8 cellular contexts compared by ENCODE assay signal in the genomic region with DNA sequence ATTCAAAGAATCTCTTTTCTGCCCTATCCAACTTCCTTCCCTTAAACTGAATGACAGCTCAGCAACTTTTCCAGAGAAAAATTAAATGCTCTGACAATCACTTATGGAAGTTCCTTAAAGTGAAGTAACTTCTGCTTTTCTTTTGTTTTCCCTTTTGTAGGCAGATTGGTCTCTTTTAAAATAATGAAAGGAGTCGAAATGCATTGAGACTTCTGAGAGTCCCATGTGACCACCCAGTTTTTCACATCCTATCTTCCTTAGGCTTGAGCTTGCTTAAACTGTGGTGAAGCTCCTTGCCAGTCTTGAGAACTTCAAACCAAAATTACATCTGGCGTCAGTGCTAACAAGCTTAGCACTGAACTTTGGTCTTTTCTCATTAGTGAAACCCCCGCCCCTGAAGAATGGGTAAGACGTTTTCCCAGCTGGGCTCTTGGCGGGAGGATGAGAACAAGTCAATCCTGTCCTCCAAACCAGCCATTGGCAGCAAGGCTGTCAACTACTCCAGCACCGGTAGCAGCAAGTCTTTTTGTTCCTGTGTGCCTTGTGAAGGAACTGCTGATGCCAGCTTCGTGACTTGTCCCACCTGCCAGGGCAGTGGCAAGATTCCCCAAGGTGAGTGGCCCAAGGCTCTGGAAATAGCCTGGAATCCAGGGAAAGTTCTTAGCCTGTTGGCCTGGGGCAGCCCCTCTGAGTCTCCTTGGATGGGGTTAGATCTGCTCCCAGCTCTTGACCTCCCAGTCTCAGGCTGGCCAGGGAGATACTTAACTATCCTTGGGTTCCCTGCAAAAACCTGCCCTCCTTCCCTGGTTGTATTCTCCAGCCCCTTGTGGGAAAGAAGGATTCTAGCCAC. TPM values are rescaled to one million over a fixed set of nuclear protein-coding genes. Genes with fewer than 3 reads are reported as not detected.
DNase-seq lines count a peak whose midpoint lies in the region; ATAC-seq and TF ChIP-seq lines count a peak whose summit lies in the region.

No MANE protein-coding gene starts in this region.

- H3K9me3 ChIP-seq in iPS-18c (ENCODE audit: control insufficient read depth, insufficient read depth, low read length) = peaks cover 2% of the 10 kb centered on the region
- H3K9me3 ChIP-seq in thymus (ENCODE audit: control insufficient read depth) = no peaks in the 10 kb centered on the region

- WGBS in thymus = 25% methylated on average over 7 of the region's 7 CpGs

- no peaks in the 10 kb centered on the region for H3K9me3 Mint-ChIP-seq in activated CD4-positive, alpha-beta T cell treated with anti-CD3 and anti-CD28 coated beads, Interleukin-2, amount 10 ng/mL, durations not matched to agents 24 days and 14 days
- no peaks in the 10 kb centered on the region for H3K9me3 Mint-ChIP-seq in activated CD8-positive, alpha-beta T cell treated with anti-CD3 and anti-CD28 coated beads for 36 hours

- peak overlapping the region; percentile 90 for H3K27ac Mint-ChIP-seq in activated CD4-positive, alpha-beta T cell treated with anti-CD3 and anti-CD28 coated beads, Interleukin-2, amount 10 ng/mL, durations not matched to agents 24 days and 14 days
- peak overlapping the region; percentile 90 for H3K27ac Mint-ChIP-seq in activated CD8-positive, alpha-beta T cell treated with anti-CD3 and anti-CD28 coated beads for 36 hours

- intact Hi-C loops in activated CD4-positive, alpha-beta T cell treated with anti-CD3 and anti-CD28 coated beads, Interleukin-2, amount 10 ng/mL, durations not matched to agents 24 days and 14 days (cut with micrococcal nuclease) = loop anchor here (5.0 kb wide), 2 partner anchors 86 to 191 kb away; a partner anchor contains a TSS
- intact Hi-C loops in activated CD8-positive, alpha-beta T cell treated with anti-CD3 and anti-CD28 coated beads for 36 hours (cut with micrococcal nuclease) = loop anchor here (5.0 to 10.0 kb wide), 2 partner anchors 41 to 198 kb away; a partner anchor contains a TSS

- H3K4me1 ChIP-seq in thymus (ENCODE audit: control insufficient read depth, insufficient read depth, low read length) = peaks cover 28% of the 10 kb centered on the region

- POLR2A ChIA-PET in activated CD8-positive, alpha-beta T cell treated with anti-CD3 and anti-CD28 coated beads for 36 hours (lab: Charles Lee) = interaction anchor here (1.1 to 5.9 kb wide), 7 partner anchors 11 to 156 kb away, joined by 3 to 86 read pairs (median 4); a partner anchor contains a TSS

- peaks cover 37% of the 10 kb centered on the region for H3K36me3 Mint-ChIP-seq in activated CD4-positive, alpha-beta T cell treated with anti-CD3 and anti-CD28 coated beads, Interleukin-2, amount 10 ng/mL, durations not matched to agents 24 days and 14 days (ENCODE audit: low read depth)
- H3K36me3 Mint-ChIP-seq in activated CD8-positive, alpha-beta T cell treated with anti-CD3 and anti-CD28 coated beads for 36 hours (ENCODE audit: low read depth) = peaks cover 35% of the 10 kb centered on the region

- peaks cover 39% of the 10 kb centered on the region for H3K4me1 Mint-ChIP-seq in activated CD4-positive, alpha-beta T cell treated with anti-CD3 and anti-CD28 coated beads, Interleukin-2, amount 10 ng/mL, durations not matched to agents 24 days and 14 days
- peaks cover 39% of the 10 kb centered on the region for H3K4me1 Mint-ChIP-seq in activated CD8-positive, alpha-beta T cell treated with anti-CD3 and anti-CD28 coated beads for 36 hours (ENCODE audit: low read depth)

- DNase-seq in activated CD4-positive, alpha-beta T cell treated with anti-CD3 and anti-CD28 coated beads, Interleukin-2, amount 10 ng/mL, durations not matched to agents 24 days and 14 days = peak; percentile 71
- DNase-seq in activated CD4-positive, alpha-beta T cell treated with anti-CD3 and anti-CD28 coated beads, Interleukin-2, amount 50 U/mL, for 1 hour = no peak
- DNase-seq in activated CD8-positive, alpha-beta T cell treated with anti-CD3 and anti-CD28 coated beads for 36 hours = no peak
- DNase-seq in dedifferentiated amniotic fluid mesenchymal stem cell (ENCODE audit: extremely low spot score) (no peak), NK-92 (lab: John Stamatoyannopoulos, UW; ENCODE audit: unreplicated experiment) (no peak), NCI-H146 treated with DMSO at 0.1 percent for 48 hours (lab: John Stamatoyannopoulos, UW; ENCODE audit: unreplicated experiment) (no peak)

- no peak for ATAC-seq in activated CD8-positive, alpha-beta T cell treated with anti-CD3 and anti-CD28 coated beads for 36 hours

- TF ChIP-seq CTCF in activated CD8-positive, alpha-beta T cell treated with anti-CD3 and anti-CD28 coated beads for 36 hours (IDR thresholded peaks at IDR 0.05) = no peak

- no peaks in the 10 kb centered on the region for H3K27me3 ChIP-seq in thymus (ENCODE audit: control insufficient read depth, insufficient read depth)

- CTCF ChIA-PET in activated CD8-positive, alpha-beta T cell treated with anti-CD3 and anti-CD28 coated beads for 36 hours (lab: Charles Lee) = interaction anchor here (0.7 to 1.6 kb wide), 12 partner anchors 9 to 379 kb away, joined by 3 to 6 read pairs (median 4); a partner anchor contains a TSS

- peak overlapping the region; percentile 74 for H3K27ac ChIP-seq in thymus (ENCODE audit: low read depth)

- H3K4me3 ChIP-seq in iPS-18c (ENCODE audit: insufficient read depth, low read depth, low read length) (peak overlapping the region; percentile 71; the same call in 1 of the 2 replicates), thymus (ENCODE audit: low read length) (peak overlapping the region; percentile 68)

- peaks cover 19% of the 10 kb centered on the region for H3K36me3 ChIP-seq in thymus (ENCODE audit: control insufficient read depth, insufficient read depth)

- peak overlapping the region; percentile 99 for H3K4me3 Mint-ChIP-seq in activated CD4-positive, alpha-beta T cell treated with anti-CD3 and anti-CD28 coated beads, Interleukin-2, amount 10 ng/mL, durations not matched to agents 24 days and 14 days
- H3K4me3 Mint-ChIP-seq in activated CD8-positive, alpha-beta T cell treated with anti-CD3 and anti-CD28 coated beads for 36 hours = peak overlapping the region; percentile 98

- H3K27me3 Mint-ChIP-seq in activated CD4-positive, alpha-beta T cell treated with anti-CD3 and anti-CD28 coated beads, Interleukin-2, amount 10 ng/mL, durations not matched to agents 24 days and 14 days = no peaks in the 10 kb centered on the region
- H3K27me3 Mint-ChIP-seq in activated CD8-positive, alpha-beta T cell treated with anti-CD3 and anti-CD28 coated beads for 36 hours = no peaks in the 10 kb centered on the region

RNA-seq across cellular contexts. Expression of a gene that starts 1.2 kb away (rescaled TPM):
- 17.9 and 19.1 TPM in 2 replicates for total RNA-seq in activated CD4-positive, alpha-beta T cell treated with anti-CD3 and anti-CD28 coated beads, Interleukin-2, amount 10 ng/mL, durations not matched to agents 24 days and 14 days
- 1 to 10 TPM; 9.2 to 9.8 TPM for total RNA-seq in activated CD8-positive, alpha-beta T cell treated with anti-CD3 and anti-CD28 coated beads for 36 hours
- 4.4 TPM for polyA plus RNA-seq in thymus

RNA-seq across cellular contexts. Expression of a gene that starts 15.6 kb away (rescaled TPM):
- 0.65 and 0.92 TPM in 2 replicates for total RNA-seq in activated CD4-positive, alpha-beta T cell treated with anti-CD3 and anti-CD28 coated beads, Interleukin-2, amount 10 ng/mL, durations not matched to agents 24 days and 14 days
- total RNA-seq in activated CD8-positive, alpha-beta T cell treated with anti-CD3 and anti-CD28 coated beads for 36 hours = not detected
- polyA plus RNA-seq in thymus = 0.39 TPM

RNA-seq across cellular contexts. Expression of a gene that starts 20.9 kb away (rescaled TPM):
- total RNA-seq in activated CD4-positive, alpha-beta T cell treated with anti-CD3 and anti-CD28 coated beads, Interleukin-2, amount 10 ng/mL, durations not matched to agents 24 days and 14 days = 5,051 and 5,500 TPM in 2 replicates
- total RNA-seq in activated CD8-positive, alpha-beta T cell treated with anti-CD3 and anti-CD28 coated beads for 36 hours = 1,000 to 10,000 TPM; 3,772 to 4,070 TPM
- polyA plus RNA-seq in thymus = not detected

RNA-seq across cellular contexts. Expression of a gene that starts 41.9 kb away (rescaled TPM):
- total RNA-seq in activated CD4-positive, alpha-beta T cell treated with anti-CD3 and anti-CD28 coated beads, Interleukin-2, amount 10 ng/mL, durations not matched to agents 24 days and 14 days = 51.2 and 53.5 TPM in 2 replicates
- 10 to 100 TPM; 45.6 to 46.5 TPM for total RNA-seq in activated CD8-positive, alpha-beta T cell treated with anti-CD3 and anti-CD28 coated beads for 36 hours
- polyA plus RNA-seq in thymus = 50.1 TPM
